In the genomic region with DNA sequence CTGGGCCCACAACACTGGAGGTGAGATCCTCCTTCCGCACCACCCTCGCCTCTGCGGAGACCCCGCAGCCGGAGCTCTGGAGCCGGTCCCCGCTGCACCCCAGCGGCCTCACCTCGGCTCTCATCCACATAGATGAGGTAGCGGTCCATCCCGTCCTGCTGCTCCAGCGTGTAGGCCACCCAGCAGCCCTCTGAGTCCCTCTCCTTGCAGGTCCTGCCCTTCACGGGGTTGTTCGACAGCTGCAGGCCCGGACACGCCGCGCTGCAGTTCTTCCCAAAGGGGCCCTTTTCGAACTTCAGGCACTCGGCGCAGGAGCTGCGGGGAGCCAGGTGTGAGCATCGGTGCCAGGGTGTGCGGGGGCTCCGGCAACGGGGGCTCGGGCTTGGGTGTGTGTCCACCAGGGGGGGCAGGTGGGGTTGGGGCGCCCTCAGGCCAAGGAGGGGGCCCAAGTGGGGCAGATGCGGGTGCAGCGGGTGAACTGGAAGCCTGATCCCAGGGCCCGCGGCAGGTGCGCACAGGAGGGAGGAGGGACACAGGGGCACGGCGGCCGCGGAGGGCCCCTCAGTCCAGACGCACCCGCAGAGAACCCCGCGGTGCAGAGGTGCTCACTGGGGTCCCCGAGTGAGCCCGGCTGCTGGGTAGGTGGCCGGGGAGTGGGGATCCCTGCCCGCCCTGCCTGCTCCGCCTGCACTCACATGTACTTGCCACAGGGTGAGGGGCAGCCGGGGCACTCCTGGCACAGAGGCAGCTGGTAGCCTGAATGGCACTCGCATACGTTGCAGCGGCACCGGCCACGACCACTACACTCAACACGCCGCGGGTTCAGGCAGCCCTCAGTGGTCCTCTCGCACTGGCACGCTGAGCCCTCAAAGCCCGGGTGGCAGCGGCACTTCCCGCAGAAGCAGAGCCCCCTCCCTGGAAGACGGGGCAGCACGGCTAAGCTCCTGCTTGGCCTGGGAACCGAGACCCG, we compare ENCODE assay signal across 14 cellular contexts.
"Had no signal": no experiment of that assay in that cellular context is flagged by ENCODE, and none has a peak within 500 bp of the region (broad histone marks: within the 10 kb centered on the region; RNA-seq: fewer than 3 reads in every experiment).

No MANE protein-coding gene starts in this region.

- H3K9me3 ChIP-seq: heart right ventricle, upper lobe of right lung had no signal

- H3K27ac Mint-ChIP-seq: activated CD4-positive, alpha-beta T cell treated with anti-CD3 and anti-CD28 coated beads, Interleukin-2, amount 10 ng/mL, durations not matched to agents 7 days and 5 days; activated T-helper 1 cell treated with anti-CD3 and anti-CD28 coated beads, Interleukin-12 subunit alpha, Interleukin-12 subunit beta, Interleukin-2, Interleukin-4 antibody, amounts not matched to agents 30 ng/mL and 10 ng/mL and 1 ng/mL, durations not matched to agents 14 hours and 24 hours and 36 hours; stimulated activated naive CD8-positive, alpha-beta T cell treated with anti-CD3 and anti-CD28 coated beads, Interleukin-15, Interleukin-2, amounts not matched to agents 100 ng/mL and 50 ng/mL, for 24 hours had no signal

- H3K27ac ChIP-seq: brain microvascular endothelial cell, heart right ventricle, upper lobe of right lung had no signal

- H3K4me1 ChIP-seq: upper lobe of right lung had no signal

- H3K4me3 Mint-ChIP-seq: activated CD4-positive, alpha-beta T cell treated with anti-CD3 and anti-CD28 coated beads, Interleukin-2, amount 10 ng/mL, durations not matched to agents 7 days and 5 days; activated T-helper 1 cell treated with anti-CD3 and anti-CD28 coated beads, Interleukin-12 subunit alpha, Interleukin-12 subunit beta, Interleukin-2, Interleukin-4 antibody, amounts not matched to agents 30 ng/mL and 10 ng/mL and 1 ng/mL, durations not matched to agents 14 hours and 24 hours and 36 hours; naive thymus-derived CD8-positive, alpha-beta T cell; stimulated activated naive CD8-positive, alpha-beta T cell treated with anti-CD3 and anti-CD28 coated beads, Interleukin-15, Interleukin-2, amounts not matched to agents 100 ng/mL and 50 ng/mL, for 24 hours had no signal

- H3K9me3 Mint-ChIP-seq: activated CD4-positive, alpha-beta T cell treated with anti-CD3 and anti-CD28 coated beads, Interleukin-2, amount 10 ng/mL, durations not matched to agents 7 days and 5 days; activated T-helper 1 cell treated with anti-CD3 and anti-CD28 coated beads, Interleukin-12 subunit alpha, Interleukin-12 subunit beta, Interleukin-2, Interleukin-4 antibody, amounts not matched to agents 30 ng/mL and 10 ng/mL and 1 ng/mL, durations not matched to agents 14 hours and 24 hours and 36 hours; naive thymus-derived CD8-positive, alpha-beta T cell; stimulated activated naive CD8-positive, alpha-beta T cell treated with anti-CD3 and anti-CD28 coated beads, Interleukin-15, Interleukin-2, amounts not matched to agents 100 ng/mL and 50 ng/mL, for 24 hours had no signal

- H3K4me3 ChIP-seq: heart right ventricle, upper lobe of right lung had no signal

- H3K27me3 ChIP-seq: upper lobe of right lung had no signal

- H3K27me3 Mint-ChIP-seq: activated CD4-positive, alpha-beta T cell treated with anti-CD3 and anti-CD28 coated beads, Interleukin-2, amount 10 ng/mL, durations not matched to agents 7 days and 5 days; naive thymus-derived CD8-positive, alpha-beta T cell; stimulated activated naive CD8-positive, alpha-beta T cell treated with anti-CD3 and anti-CD28 coated beads, Interleukin-15, Interleukin-2, amounts not matched to agents 100 ng/mL and 50 ng/mL, for 24 hours had no signal

- DNase-seq: activated CD4-positive, alpha-beta T cell treated with anti-CD3 and anti-CD28 coated beads, Interleukin-2, amount 10 ng/mL, durations not matched to agents 7 days and 5 days; anterior cingulate cortex; brain microvascular endothelial cell; effector CD8-positive, alpha-beta T cell; foreskin melanocyte; mammary epithelial cell; small intestine; stimulated activated CD4-positive, alpha-beta T cell treated with anti-CD3 and anti-CD28 coated beads, Interleukin-4, amount 100 ng/mL, for 4 hours; stimulated activated CD8-positive, alpha-beta memory T cell treated with anti-CD3 and anti-CD28 coated beads, Interleukin-4, amount 100 ng/mL, for 48 hours; upper lobe of right lung had no signal

- H3K36me3 ChIP-seq: brain microvascular endothelial cell had no signal
